In genomic region chr13:113112893-113113845, GRCh38 we compare ENCODE assay signal across 1 cellular context.
TF ChIP-seq lines count a peak whose summit lies in the region.

No MANE protein-coding gene starts in this region.

TF ChIP-seq in H1, 55 proteins besides CTCF, POLR2A, EP300 and RAD21:
- no peak for TF ChIP-seq BACH1 (IDR thresholded peaks at IDR 0.05; ENCODE audit: low read length)
- no peak for TF ChIP-seq SRF (IDR thresholded peaks at IDR 0.05; ENCODE audit: low read depth, low read length)
- TF ChIP-seq EGR1 (IDR thresholded peaks at IDR 0.05; ENCODE audit: borderline replicate concordance, low read depth, low read length), result no peak
- TF ChIP-seq SP2 (IDR thresholded peaks at IDR 0.05; ENCODE audit: low read length), result no peak
- no peak for TF ChIP-seq SP4 (IDR thresholded peaks at IDR 0.05; ENCODE audit: low read length)
- no peak for TF ChIP-seq ZNF274 (IDR thresholded peaks at IDR 0.05; ENCODE audit: borderline replicate concordance, extremely low read depth, low read length)
